29 cellular contexts compared by ENCODE assay signal in the genomic region with DNA sequence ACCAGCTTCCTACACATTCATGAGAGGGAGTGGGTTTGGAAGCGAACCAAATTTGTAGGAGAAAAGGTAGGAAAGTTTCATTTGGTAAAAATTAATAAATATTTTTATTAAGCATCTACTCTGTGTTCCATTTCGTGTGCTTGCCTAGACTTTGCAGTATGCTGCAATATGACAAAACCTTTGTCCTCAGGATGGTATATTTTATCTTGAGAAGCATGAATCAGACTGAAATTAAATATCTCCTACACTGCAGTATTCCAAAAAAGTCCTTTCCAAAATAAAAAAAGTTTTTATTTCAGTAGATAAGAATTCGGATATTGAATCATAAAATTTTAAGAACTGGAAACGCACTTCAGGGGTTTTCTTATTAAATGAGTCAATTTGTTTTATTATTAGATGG.
"Had no signal": no experiment of that assay in that cellular context is flagged by ENCODE, and none has a peak within 500 bp of the region (broad histone marks: within the 10 kb centered on the region; RNA-seq: fewer than 3 reads in every experiment).

No MANE protein-coding gene starts in this region.

- H3K4me1 ChIP-seq: left ventricle myocardium inferior, pancreas, prostate gland, stomach, suprapubic skin, tibial artery, upper lobe of right lung had no signal

- H3K4me3 ChIP-seq: hepatocyte, left ventricle myocardium inferior, lung, mucosa of descending colon, pancreas, prostate gland, skin epidermis, stomach, suprapubic skin, thoracic aorta, tibial artery, upper lobe of right lung had no signal

- H2AFZ ChIP-seq: hepatocyte had no signal

- H3K27me3 ChIP-seq: hepatocyte, pancreas, stomach, suprapubic skin, tibial artery, upper lobe of right lung had no signal

- H3K4me2 ChIP-seq: hepatocyte had no signal

- H3K79me2 ChIP-seq: hepatocyte had no signal

- H3K9me3 ChIP-seq: left ventricle myocardium inferior, mucosa of descending colon, pancreas, prostate gland, stomach, suprapubic skin, thoracic aorta, tibial artery, upper lobe of right lung had no signal

- DNase-seq: islet precursor cell; left ventricle myocardium inferior; mesendoderm; midbrain; mucosa of descending colon; naive thymus-derived CD4-positive, alpha-beta T cell; pancreas; posterior cingulate gyrus; retina; right cardiac atrium; stimulated activated CD4-positive, alpha-beta T cell treated with anti-CD3 and anti-CD28 coated beads, Interleukin-12 subunit alpha, Interleukin-12 subunit beta, amount 100 ng/mL, for 4 hours; stimulated activated CD4-positive, alpha-beta T cell treated with anti-CD3 and anti-CD28 coated beads, Interleukin-15, amount 100 ng/mL, for 24 hours; stimulated activated CD4-positive, alpha-beta T cell treated with anti-CD3 and anti-CD28 coated beads, Interleukin-2, amount 100 ng/mL, for 24 hours; stimulated activated CD4-positive, alpha-beta T cell treated with anti-CD3 and anti-CD28 coated beads, Interleukin-4, amount 100 ng/mL, for 1 hour; stimulated activated naive B cell treated with anti-CD40 and anti-IgM and Interleukin-4, amounts not matched to agents 10 μg/mL and 1 μg/mL and 100 μg/mL, for 72 hours; stimulated activated naive CD8-positive, alpha-beta T cell treated with anti-CD3 and anti-CD28 coated beads, Interleukin-15, Interleukin-2, amounts not matched to agents 100 U/mL and 50 U/mL, for 24 hours; stomach; tibial artery; trophoblast cell; upper lobe of right lung had no signal

- H3K27ac ChIP-seq: hepatocyte, left ventricle myocardium inferior, pancreas, prostate gland, skin epidermis, stomach, suprapubic skin, thoracic aorta, tibial artery, upper lobe of right lung had no signal

- H3K36me3 ChIP-seq: left ventricle myocardium inferior, pancreas, prostate gland, stomach, suprapubic skin, thoracic aorta, tibial artery, upper lobe of right lung had no signal

- ATAC-seq: mucosa of descending colon; naive thymus-derived CD4-positive, alpha-beta T cell; natural killer cell treated with Interleukin-12 subunit alpha and Interleukin-12 subunit beta and Interleukin-15 and Interleukin-18, amount 100 ng/mL, for 72 hours; pancreas; right cardiac atrium; sciatic nerve; stimulated activated naive B cell treated with anti-CD40 and anti-IgM and Interleukin-4, amounts not matched to agents 10 μg/mL and 1 μg/mL and 100 μg/mL, for 72 hours; stimulated activated naive CD8-positive, alpha-beta T cell treated with anti-CD3 and anti-CD28 coated beads, Interleukin-15, Interleukin-2, amounts not matched to agents 100 U/mL and 50 U/mL, for 24 hours; upper lobe of right lung had no signal

- FAIRE-seq: pancreas, urothelium cell line had no signal
